Comparison of ENCODE assay signal across 10 cellular contexts in genomic region chr4:173264960-173265281, GRCh38.
A peak's percentile ranks its signal among the peaks of the same experiment; 100 is the strongest.
DNase-seq lines count a peak whose midpoint lies in the region; ATAC-seq, FAIRE-seq and TF ChIP-seq lines count a peak whose summit lies in the region.
"Had no signal": no experiment of that assay in that cellular context is flagged by ENCODE, and none has a peak within 500 bp of the region (broad histone marks: within the 10 kb centered on the region; RNA-seq: fewer than 3 reads in every experiment).

No MANE protein-coding gene starts in this region.

- H4K20me1 ChIP-seq in H1 (replicated peaks in 1 of 2; ENCODE audit: control insufficient read depth in 1 of 2, insufficient read depth in 2 of 2, low read length in 2 of 2), result peaks cover 1 to 4% of the 10 kb centered on the region in 2 experiments

- H3K14ac ChIP-seq in H1 (ENCODE audit: insufficient read length), result no peak overlapping the region

- H3K27me3 Mint-ChIP-seq in activated naive CD8-positive, alpha-beta T cell, result no peaks in the 10 kb centered on the region
- H3K27me3 Mint-ChIP-seq in activated naive CD8-positive, alpha-beta T cell treated with anti-CD3 and anti-CD28 coated beads for 36 hours, result no peaks in the 10 kb centered on the region
- no peaks in the 10 kb centered on the region for H3K27me3 Mint-ChIP-seq in stimulated activated memory B cell treated with anti-CD40 and anti-IgM and Interleukin-4, amounts not matched to agents 10 μg/mL and 1 μg/mL and 100 μg/mL, for 72 hours

- no peak overlapping the region; the same call in 1 of the 2 replicates for H4K8ac ChIP-seq in H1 (ENCODE audit: extremely low read depth, insufficient read depth, low read length)

- H3K18ac ChIP-seq in H1 (ENCODE audit: extremely low read depth, low read length), result no peak overlapping the region

- no peak overlapping the region for H2BK15ac ChIP-seq in H1 (ENCODE audit: low read length)

- peaks cover 2% of the 10 kb centered on the region; the same call in 1 of the 2 replicates for H3K23me2 ChIP-seq in H1 (ENCODE audit: low read depth, low read length)

- ATAC-seq in stimulated activated memory B cell treated with anti-CD40 and anti-IgM and Interleukin-4, amounts not matched to agents 10 μg/mL and 1 μg/mL and 100 μg/mL, for 72 hours, result no peak

- H2AFZ ChIP-seq in H1 (ENCODE audit: low read length), result no peak overlapping the region

- peak overlapping the region; percentile 45 for H3K27ac ChIP-seq in KOPT-K1 (ENCODE audit: low read depth, low read length, poor library complexity, severe bottlenecking)
- H3K27ac ChIP-seq in H1 (ENCODE audit: low read depth, low read length), result no peak overlapping the region
- H3K27ac ChIP-seq: Peyer's patch had no signal

- H3K79me2 ChIP-seq in H1 (ENCODE audit: control insufficient read depth in 1 of 2, insufficient read depth in 2 of 2, low read length in 2 of 2), result peaks cover 0 to 84% of the 10 kb centered on the region in 2 experiments; a peak in 2 of 4 replicates

- no peak overlapping the region for H3K56ac ChIP-seq in H1 (replicated peaks; ENCODE audit: insufficient read length, low read depth, low read length)

- H3K4me1 ChIP-seq in H1 (replicated peaks in 1 of 4; ENCODE audit: control insufficient read depth in 3 of 4, insufficient read depth in 4 of 4, low read length in 3 of 4), result peaks cover 0 to 10% (median 5%) of the 10 kb centered on the region in 4 experiments; a peak in 4 of 7 replicates

- H4K5ac ChIP-seq in H1 (ENCODE audit: insufficient read length, low read depth, low read length), result no peak overlapping the region

- no peak for TF ChIP-seq POLR2A in H1 (IDR thresholded peaks at IDR 0.05; ENCODE audit: control extremely low read depth in 1 of 2, low read depth in 2 of 2, low read length in 2 of 2)

- no peak overlapping the region for H2BK20ac ChIP-seq in H1 (ENCODE audit: low read length)

- no peak overlapping the region for H3K4me3 ChIP-seq in H1 (ENCODE audit: extremely low read depth in 1 of 4, insufficient read depth in 2 of 4, low read depth in 3 of 4, low read length in 4 of 4)
- H3K4me3 ChIP-seq: Peyer's patch, sigmoid colon had no signal

- H3K79me1 ChIP-seq in H1 (ENCODE audit: low read depth, low read length), result peaks cover 7% of the 10 kb centered on the region

- no peak overlapping the region for H3K23ac ChIP-seq in H1 (ENCODE audit: insufficient read length)

- H3K4me3 Mint-ChIP-seq in activated naive CD8-positive, alpha-beta T cell, result peak overlapping the region; percentile 46
- no peak overlapping the region for H3K4me3 Mint-ChIP-seq in activated naive CD8-positive, alpha-beta T cell treated with anti-CD3 and anti-CD28 coated beads for 36 hours
- no peak overlapping the region for H3K4me3 Mint-ChIP-seq in stimulated activated memory B cell treated with anti-CD40 and anti-IgM and Interleukin-4, amounts not matched to agents 10 μg/mL and 1 μg/mL and 100 μg/mL, for 72 hours

- H3K4me2 ChIP-seq in H1 (ENCODE audit: insufficient read depth in 1 of 2, low read depth in 2 of 2, low read length in 2 of 2), result no peak overlapping the region

- POLR2A ChIA-PET in H1 (lab: Charles Lee; ENCODE audit: partially characterized antibody), result interaction anchor here (0.9 kb wide), 1 partner anchor 69 kb away, joined by 3 read pairs; the partner anchor contains the start of gene HMGB2

- TF ChIP-seq CTCF in H1 (IDR thresholded peaks at IDR 0.05; ENCODE audit: control extremely low read depth in 1 of 3, insufficient read depth in 1 of 3, low read depth in 1 of 3, low read length in 3 of 3), result no peak

- no peaks in the 10 kb centered on the region; a peak in 1 of 7 replicates for H3K27me3 ChIP-seq in H1 (replicated peaks in 1 of 4; ENCODE audit: control insufficient read depth in 3 of 4, extremely low read depth in 1 of 4, insufficient read depth in 3 of 4, low read length in 3 of 4)
- H3K27me3 ChIP-seq: Peyer's patch, sigmoid colon had no signal

- peak overlapping the region; percentile 29 for H2BK5ac ChIP-seq in H1 (ENCODE audit: low read depth, low read length)

- FAIRE-seq in H1 (lab: Jason Lieb, UNC), result no peak

- peaks cover 32% of the 10 kb centered on the region for H3K4me1 Mint-ChIP-seq in activated naive CD8-positive, alpha-beta T cell (ENCODE audit: low read depth)
- H3K4me1 Mint-ChIP-seq in activated naive CD8-positive, alpha-beta T cell treated with anti-CD3 and anti-CD28 coated beads for 36 hours, result peaks cover 24% of the 10 kb centered on the region
- peaks cover 20% of the 10 kb centered on the region for H3K4me1 Mint-ChIP-seq in stimulated activated memory B cell treated with anti-CD40 and anti-IgM and Interleukin-4, amounts not matched to agents 10 μg/mL and 1 μg/mL and 100 μg/mL, for 72 hours

- no peaks in the 10 kb centered on the region for H3K36me3 ChIP-seq in KOPT-K1 (ENCODE audit: insufficient read depth, low read length)
- H3K36me3 ChIP-seq in H1 (ENCODE audit: control insufficient read depth in 2 of 4, insufficient read depth in 4 of 4, low read length in 3 of 4), result no peaks in the 10 kb centered on the region
- H3K36me3 ChIP-seq: Peyer's patch, sigmoid colon had no signal

- no peak overlapping the region for H3K9ac ChIP-seq in H1 (replicated peaks in 1 of 4; ENCODE audit: extremely low read depth in 1 of 4, low read depth in 3 of 4, low read length in 3 of 4)

- DNase-seq in activated naive CD8-positive, alpha-beta T cell treated with anti-CD3 and anti-CD28 coated beads for 36 hours, result no peak
- no peak for DNase-seq in H1 (ENCODE audit: low read depth in 1 of 2, low spot score in 2 of 2)
- DNase-seq in mesenteric fat pad (ENCODE audit: low spot score), result no peak
- no peak for DNase-seq in A172 (ENCODE audit: low spot score)
- no peak for DNase-seq in NCI-H1930 (lab: John Stamatoyannopoulos, UW)

- no peaks in the 10 kb centered on the region for H3K9me3 Mint-ChIP-seq in activated naive CD8-positive, alpha-beta T cell (ENCODE audit: low read depth)
- H3K9me3 Mint-ChIP-seq in activated naive CD8-positive, alpha-beta T cell treated with anti-CD3 and anti-CD28 coated beads for 36 hours, result no peaks in the 10 kb centered on the region
- no peaks in the 10 kb centered on the region for H3K9me3 Mint-ChIP-seq in stimulated activated memory B cell treated with anti-CD40 and anti-IgM and Interleukin-4, amounts not matched to agents 10 μg/mL and 1 μg/mL and 100 μg/mL, for 72 hours

- no peak overlapping the region for H3K27ac Mint-ChIP-seq in activated naive CD8-positive, alpha-beta T cell
- no peak overlapping the region for H3K27ac Mint-ChIP-seq in activated naive CD8-positive, alpha-beta T cell treated with anti-CD3 and anti-CD28 coated beads for 36 hours
- H3K27ac Mint-ChIP-seq in stimulated activated memory B cell treated with anti-CD40 and anti-IgM and Interleukin-4, amounts not matched to agents 10 μg/mL and 1 μg/mL and 100 μg/mL, for 72 hours, result peak overlapping the region; percentile 68

- no peak for TF ChIP-seq RAD21 in H1 (IDR thresholded peaks at IDR 0.05 in 1 of 2, conservative IDR thresholded peaks at IDR 0.05 in 1 of 2; ENCODE audit: low read depth in 2 of 2, low read length in 2 of 2)

- CTCF ChIA-PET in H1 (lab: Charles Lee; ENCODE audit: partially characterized antibody), result interaction anchor here (0.7 to 3.1 kb wide), 12 partner anchors 10 to 365 kb away, joined by 3 to 9 read pairs (median 4); no protein-coding TSS in a partner anchor

- TF ChIP-seq EP300 in H1 (IDR thresholded peaks at IDR 0.05; ENCODE audit: borderline replicate concordance in 1 of 2, low read depth in 2 of 2, low read length in 2 of 2), result no peak

- no peak overlapping the region for H3K4ac ChIP-seq in H1 (replicated peaks; ENCODE audit: insufficient read length, low read depth, low read length)

- H3K9me3 ChIP-seq in KOPT-K1 (ENCODE audit: insufficient read depth, low read length, poor library complexity, severe bottlenecking), result no peaks in the 10 kb centered on the region
- no peaks in the 10 kb centered on the region for H3K9me3 ChIP-seq in H1 (ENCODE audit: insufficient read depth in 2 of 2, low read depth in 1 of 2, low read length in 1 of 2)
- H3K9me3 ChIP-seq: Peyer's patch, sigmoid colon had no signal

- 91% methylated on average over 3 of the region's 3 CpGs; no CpG with 5 or more reads in 1 of the 2 experiments for WGBS in H1 (ENCODE audit: extremely low coverage in 1 of 2, insufficient coverage in 1 of 2, insufficient read length in 1 of 2, insufficient replicate concordance in 2 of 2, low coverage in 1 of 2, low lambda C conversion rate in 2 of 2, missing lambda C conversion rate in 1 of 2), 2 experiments

- no peak overlapping the region for H4K91ac ChIP-seq in H1 (replicated peaks; ENCODE audit: insufficient read length, low read length)

- no peak overlapping the region for H2BK12ac ChIP-seq in H1 (ENCODE audit: low read depth, low read length)

- no peaks in the 10 kb centered on the region for H3K36me3 Mint-ChIP-seq in activated naive CD8-positive, alpha-beta T cell
- H3K36me3 Mint-ChIP-seq in activated naive CD8-positive, alpha-beta T cell treated with anti-CD3 and anti-CD28 coated beads for 36 hours, result peaks cover 1% of the 10 kb centered on the region
- peaks cover 8% of the 10 kb centered on the region for H3K36me3 Mint-ChIP-seq in stimulated activated memory B cell treated with anti-CD40 and anti-IgM and Interleukin-4, amounts not matched to agents 10 μg/mL and 1 μg/mL and 100 μg/mL, for 72 hours

- H2BK120ac ChIP-seq in H1 (replicated peaks; ENCODE audit: low read depth, low read length), result no peak overlapping the region

- no peak overlapping the region for H2AK5ac ChIP-seq in H1 (ENCODE audit: low read depth, low read length)

TF ChIP-seq in H1, 55 proteins besides CTCF, POLR2A, EP300 and RAD21:
- TF ChIP-seq TAF1 (IDR thresholded peaks at IDR 0.05; ENCODE audit: low read depth, low read length) (no peak), SIN3A (conservative IDR thresholded peaks at IDR 0.05 in 1 of 2, IDR thresholded peaks at IDR 0.05 in 1 of 2; ENCODE audit: low read depth in 1 of 2, low read length in 2 of 2) (no peak), CTBP2 (IDR thresholded peaks at IDR 0.05; ENCODE audit: borderline replicate concordance, insufficient read depth, insufficient read length, low read length) (no peak), SIRT6 (IDR thresholded peaks at IDR 0.05; ENCODE audit: low read length) (no peak), PHF8 (conservative IDR thresholded peaks at IDR 0.05; ENCODE audit: low read depth, low read length) (no peak), CHD1 (IDR thresholded peaks at IDR 0.05; ENCODE audit: low read depth, low read length) (no peak), ASH2L (IDR thresholded peaks at IDR 0.05; ENCODE audit: low read length) (no peak), MAX (IDR thresholded peaks at IDR 0.05) (no peak)
